ENCODE assay signal across 1 cellular context in genomic region chr7:107130487-107131220, GRCh38.
A peak's percentile ranks its signal among the peaks of the same experiment; 100 is the strongest.
TF ChIP-seq lines count a peak whose summit lies in the region.

No MANE protein-coding gene starts in this region.

TF ChIP-seq in H1, 55 proteins besides CTCF, POLR2A, EP300 and RAD21:
- TF ChIP-seq KDM5A (IDR thresholded peaks at IDR 0.05; ENCODE audit: low read length): no peak
- no peak for TF ChIP-seq TAF7 (optimal IDR thresholded peaks at IDR 0.05; ENCODE audit: borderline replicate concordance, low read depth, low read length)
- TF ChIP-seq SP1 (IDR thresholded peaks at IDR 0.05; ENCODE audit: low read depth, low read length): 0 out of 2 replicates have a peak, but pooled peaks have one; percentile 5
- TF ChIP-seq RFX5 (IDR thresholded peaks at IDR 0.05; ENCODE audit: borderline replicate concordance, low read depth, low read length): no peak
- TF ChIP-seq CHD7 (IDR thresholded peaks at IDR 0.05; ENCODE audit: insufficient replicate concordance, low read length): peak; percentile 34
